In the genomic region with DNA sequence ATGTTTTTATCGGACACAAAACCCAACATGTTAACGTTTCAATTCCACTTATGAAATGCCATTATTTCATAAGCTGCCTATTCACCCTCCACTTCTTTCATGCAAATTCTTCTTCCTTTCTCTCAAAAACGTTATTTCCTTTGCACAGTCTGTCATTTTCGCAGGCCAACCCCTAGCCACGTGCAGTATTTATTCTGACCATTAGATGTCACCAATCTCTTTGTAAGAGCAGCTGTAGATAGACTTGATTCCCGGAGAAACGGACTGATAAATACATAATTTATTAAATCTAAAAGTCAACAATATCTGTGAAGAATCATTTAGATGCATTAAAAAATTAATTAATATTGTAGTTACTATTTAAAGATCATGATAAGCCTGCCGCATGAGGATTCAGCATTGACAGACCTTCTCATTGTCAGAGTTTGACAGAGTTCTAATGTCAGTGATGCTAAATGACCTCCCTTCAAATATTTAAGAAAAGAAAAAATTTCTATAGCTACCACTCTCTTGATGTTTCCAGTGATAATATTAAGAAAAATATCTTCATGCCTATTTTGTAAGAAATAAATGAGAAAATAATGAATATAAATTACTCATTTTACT, we compare ENCODE assay signal across 8 cellular contexts.
DNase-seq lines count a peak whose midpoint lies in the region; ATAC-seq, FAIRE-seq and TF ChIP-seq lines count a peak whose summit lies in the region.

No MANE protein-coding gene starts in this region.

- H3K27me3 Mint-ChIP-seq in mesothelial cell of epicardium (ENCODE audit: low read depth): peaks cover 24% of the 10 kb centered on the region
- H3K27me3 Mint-ChIP-seq in activated naive CD8-positive, alpha-beta T cell treated with anti-CD3 and anti-CD28 coated beads, Interleukin-2, amount 50 U/mL, for 24 hours: no peaks in the 10 kb centered on the region
- H3K27me3 Mint-ChIP-seq in activated T-helper 1 cell treated with anti-CD3 and anti-CD28 coated beads, Interleukin-12 subunit alpha, Interleukin-12 subunit beta, Interleukin-2, Interleukin-4 antibody, amounts not matched to agents 30 ng/mL and 10 ng/mL and 1 ng/mL, durations not matched to agents 14 hours and 24 hours and 36 hours (ENCODE audit: insufficient read depth): no peaks in the 10 kb centered on the region

- peaks cover 5% of the 10 kb centered on the region for H3K4me1 Mint-ChIP-seq in mesothelial cell of epicardium
- H3K4me1 Mint-ChIP-seq in activated naive CD8-positive, alpha-beta T cell treated with anti-CD3 and anti-CD28 coated beads, Interleukin-2, amount 50 U/mL, for 24 hours: no peaks in the 10 kb centered on the region
- no peaks in the 10 kb centered on the region for H3K4me1 Mint-ChIP-seq in activated T-helper 1 cell treated with anti-CD3 and anti-CD28 coated beads, Interleukin-12 subunit alpha, Interleukin-12 subunit beta, Interleukin-2, Interleukin-4 antibody, amounts not matched to agents 30 ng/mL and 10 ng/mL and 1 ng/mL, durations not matched to agents 14 hours and 24 hours and 36 hours (ENCODE audit: low read depth)

- ATAC-seq in GM21423 (IDR thresholded peaks at IDR 0.05; ENCODE audit: unreplicated experiment) (peak; percentile 99), HG03520 (IDR thresholded peaks at IDR 0.05; ENCODE audit: unreplicated experiment) (peak; percentile 92)
- ATAC-seq in activated naive CD8-positive, alpha-beta T cell treated with anti-CD3 and anti-CD28 coated beads, Interleukin-2, amount 50 U/mL, for 24 hours: no peak

- H3K27me3 ChIP-seq in bronchial epithelial cell (ENCODE audit: control insufficient read depth, insufficient read depth, low read length): no peaks in the 10 kb centered on the region

- TF ChIP-seq CTCF in bronchial epithelial cell (IDR thresholded peaks at IDR 0.05; ENCODE audit: insufficient read depth, low read length, severe bottlenecking): peak; percentile 46
- peak; percentile 58 for TF ChIP-seq CTCF in mesothelial cell of epicardium (IDR thresholded peaks at IDR 0.05; ENCODE audit: unreplicated experiment)

- no peaks in the 10 kb centered on the region for H3K9me3 Mint-ChIP-seq in mesothelial cell of epicardium
- H3K9me3 Mint-ChIP-seq in activated naive CD8-positive, alpha-beta T cell treated with anti-CD3 and anti-CD28 coated beads, Interleukin-2, amount 50 U/mL, for 24 hours: no peaks in the 10 kb centered on the region
- H3K9me3 Mint-ChIP-seq in activated T-helper 1 cell treated with anti-CD3 and anti-CD28 coated beads, Interleukin-12 subunit alpha, Interleukin-12 subunit beta, Interleukin-2, Interleukin-4 antibody, amounts not matched to agents 30 ng/mL and 10 ng/mL and 1 ng/mL, durations not matched to agents 14 hours and 24 hours and 36 hours: no peaks in the 10 kb centered on the region

- no peaks in the 10 kb centered on the region for H3K36me3 Mint-ChIP-seq in mesothelial cell of epicardium
- no peaks in the 10 kb centered on the region for H3K36me3 Mint-ChIP-seq in activated naive CD8-positive, alpha-beta T cell treated with anti-CD3 and anti-CD28 coated beads, Interleukin-2, amount 50 U/mL, for 24 hours (ENCODE audit: low read depth)
- no peaks in the 10 kb centered on the region for H3K36me3 Mint-ChIP-seq in activated T-helper 1 cell treated with anti-CD3 and anti-CD28 coated beads, Interleukin-12 subunit alpha, Interleukin-12 subunit beta, Interleukin-2, Interleukin-4 antibody, amounts not matched to agents 30 ng/mL and 10 ng/mL and 1 ng/mL, durations not matched to agents 14 hours and 24 hours and 36 hours (ENCODE audit: low read depth)

- H3K36me3 ChIP-seq in bronchial epithelial cell (ENCODE audit: control insufficient read depth, insufficient read depth, low read length): no peaks in the 10 kb centered on the region

- peak; percentile 3 for DNase-seq in GM04503 (ENCODE audit: low read depth)
- peak; percentile 74 for DNase-seq in NCI-H748 (lab: John Stamatoyannopoulos, UW; ENCODE audit: unreplicated experiment)
- peak; percentile 37 for DNase-seq in bronchial epithelial cell (ENCODE audit: low read depth)
- no peak for DNase-seq in mesothelial cell of epicardium (ENCODE audit: low spot score in 2 of 2, unreplicated experiment in 2 of 2)
- no peak for DNase-seq in activated naive CD8-positive, alpha-beta T cell treated with anti-CD3 and anti-CD28 coated beads, Interleukin-2, amount 50 U/mL, for 24 hours
- DNase-seq in activated T-helper 1 cell treated with anti-CD3 and anti-CD28 coated beads, Interleukin-12 subunit alpha, Interleukin-12 subunit beta, Interleukin-2, Interleukin-4 antibody, amounts not matched to agents 30 ng/mL and 10 ng/mL and 1 ng/mL, durations not matched to agents 14 hours and 24 hours and 36 hours (ENCODE audit: low spot score): no peak

- no peak overlapping the region for H3K27ac Mint-ChIP-seq in mesothelial cell of epicardium
- no peak overlapping the region for H3K27ac Mint-ChIP-seq in activated naive CD8-positive, alpha-beta T cell treated with anti-CD3 and anti-CD28 coated beads, Interleukin-2, amount 50 U/mL, for 24 hours
- no peak overlapping the region for H3K27ac Mint-ChIP-seq in activated T-helper 1 cell treated with anti-CD3 and anti-CD28 coated beads, Interleukin-12 subunit alpha, Interleukin-12 subunit beta, Interleukin-2, Interleukin-4 antibody, amounts not matched to agents 30 ng/mL and 10 ng/mL and 1 ng/mL, durations not matched to agents 14 hours and 24 hours and 36 hours

- no peak for FAIRE-seq in bronchial epithelial cell (lab: Jason Lieb, UNC)

- intact Hi-C loops in activated T-helper 1 cell treated with anti-CD3 and anti-CD28 coated beads, Interleukin-12 subunit alpha, Interleukin-12 subunit beta, Interleukin-2, Interleukin-4 antibody, amounts not matched to agents 30 ng/mL and 10 ng/mL and 1 ng/mL, durations not matched to agents 14 hours and 24 hours and 36 hours (cut with micrococcal nuclease): no loop called here

- no peak overlapping the region for H3K4me3 ChIP-seq in bronchial epithelial cell (ENCODE audit: low read depth, low read length)

- no peak overlapping the region for H3K4me3 Mint-ChIP-seq in mesothelial cell of epicardium
- no peak overlapping the region for H3K4me3 Mint-ChIP-seq in activated naive CD8-positive, alpha-beta T cell treated with anti-CD3 and anti-CD28 coated beads, Interleukin-2, amount 50 U/mL, for 24 hours
- no peak overlapping the region for H3K4me3 Mint-ChIP-seq in activated T-helper 1 cell treated with anti-CD3 and anti-CD28 coated beads, Interleukin-12 subunit alpha, Interleukin-12 subunit beta, Interleukin-2, Interleukin-4 antibody, amounts not matched to agents 30 ng/mL and 10 ng/mL and 1 ng/mL, durations not matched to agents 14 hours and 24 hours and 36 hours

Comparison
In these comparisons a context has a peak if more than half of its experiments do, and no peak if none do; other contexts are left out.
1. DNase-seq: peak in GM04503 (single experiment), NCI-H748 (single experiment) and bronchial epithelial cell (single experiment); none in mesothelial cell of epicardium (0 of 2), activated naive CD8-positive, alpha-beta T cell treated with anti-CD3 and anti-CD28 coated beads, Interleukin-2, amount 50 U/mL, for 24 hours (single experiment) and activated T-helper 1 cell treated with anti-CD3 and anti-CD28 coated beads, Interleukin-12 subunit alpha, Interleukin-12 subunit beta, Interleukin-2, Interleukin-4 antibody, amounts not matched to agents 30 ng/mL and 10 ng/mL and 1 ng/mL, durations not matched to agents 14 hours and 24 hours and 36 hours (single experiment).